ENCODE assay signal across 18 cellular contexts in the genomic region with DNA sequence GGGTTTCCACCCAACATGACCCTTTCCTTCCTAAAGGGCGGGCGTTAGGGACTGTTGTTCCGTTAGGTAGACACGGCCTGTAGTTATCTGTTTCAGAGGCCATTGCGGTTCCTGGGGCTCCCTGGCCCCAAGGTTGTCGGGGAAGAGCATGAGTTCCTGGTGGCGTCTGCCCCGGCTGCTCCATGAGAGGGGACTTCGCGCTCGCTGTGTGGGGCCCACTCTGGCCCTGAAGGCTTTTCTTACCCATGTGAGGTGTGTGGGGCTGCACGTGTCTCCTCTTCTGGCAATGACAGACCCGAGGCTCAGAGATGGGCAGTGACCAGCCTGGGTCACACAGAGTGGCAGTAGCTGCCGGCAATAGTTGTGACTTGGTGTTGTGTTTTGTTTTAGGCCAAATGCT. TPM values are rescaled to one million over a fixed set of nuclear protein-coding genes. Genes with fewer than 3 reads are reported as not detected.
DNase-seq lines count a peak whose midpoint lies in the region; FAIRE-seq and TF ChIP-seq lines count a peak whose summit lies in the region.
"Had no signal": no experiment of that assay in that cellular context is flagged by ENCODE, and none has a peak within 500 bp of the region (broad histone marks: within the 10 kb centered on the region; RNA-seq: fewer than 3 reads in every experiment).

No MANE protein-coding gene starts in this region.

- no peak overlapping the region for H2AK5ac ChIP-seq in H9 (ENCODE audit: insufficient read length, low read length)

- no peak overlapping the region for H4K5ac ChIP-seq in H9 (ENCODE audit: insufficient read length, low read depth, low read length)

- H3K36me3 ChIP-seq in sigmoid colon: peaks cover 18 to 34% (median 27%) of the 10 kb centered on the region in 4 donors

- H3K9me3 Mint-ChIP-seq in CD14-positive monocyte (peaks cover 0 to 3% (median 0%) of the 10 kb centered on the region in 7 donors), H9 (no peaks in the 10 kb centered on the region)
- H3K9me3 Mint-ChIP-seq in dendritic cell treated with granulocyte-macrophage colony-stimulating factor and Interleukin-4, amounts not matched to agents 40 ng/mL and 50 ng/mL, for 4 days: no peaks in the 10 kb centered on the region
- H3K9me3 Mint-ChIP-seq: natural killer cell treated with Interleukin-12 subunit alpha and Interleukin-12 subunit beta and Interleukin-15 and Interleukin-18, amount 100 ng/mL, for 72 hours had no signal

- no peak overlapping the region for H4K8ac ChIP-seq in H9 (replicated peaks; ENCODE audit: insufficient read length, low read depth, low read length)

- WGBS in H9 (ENCODE audit: extremely low coverage, insufficient read length, low lambda C conversion rate): no CpG with 5 or more reads among the region's 14 CpGs
- 92 to 93% methylated on average over 14 of the region's 14 CpGs for WGBS in sigmoid colon, 2 donors

- no peak overlapping the region for H2AFZ ChIP-seq in H9 (ENCODE audit: low read length)

- H3K4me3 Mint-ChIP-seq in CD14-positive monocyte: peak overlapping the region in 1 of 2 donors; percentile 24
- H3K4me3 Mint-ChIP-seq in H9: no peak overlapping the region
- peak overlapping the region; percentile 13 for H3K4me3 Mint-ChIP-seq in dendritic cell treated with granulocyte-macrophage colony-stimulating factor and Interleukin-4, amounts not matched to agents 40 ng/mL and 50 ng/mL, for 4 days
- H3K4me3 Mint-ChIP-seq: natural killer cell treated with Interleukin-12 subunit alpha and Interleukin-12 subunit beta and Interleukin-15 and Interleukin-18, amount 100 ng/mL, for 72 hours had no signal

- H3K56ac ChIP-seq in H9 (ENCODE audit: insufficient read length, low read depth, low read length): no peak overlapping the region

- H3K14ac ChIP-seq in H9 (ENCODE audit: insufficient read depth, low read length): no peak overlapping the region

- no peak overlapping the region for H2BK120ac ChIP-seq in H9 (ENCODE audit: low read depth, low read length, poor library complexity, severe bottlenecking)

- TF ChIP-seq POLR2A in sigmoid colon (IDR thresholded peaks at IDR 0.05): no peak

- H3K27me3 ChIP-seq in H9 (ENCODE audit: insufficient read depth, low read length) (no peaks in the 10 kb centered on the region), sigmoid colon (no peaks in the 10 kb centered on the region)

- H3K23me2 ChIP-seq in H9 (ENCODE audit: insufficient read length, low read depth, low read length, poor library complexity, severe bottlenecking): no peaks in the 10 kb centered on the region

- no peak overlapping the region for H3K4me3 ChIP-seq in sigmoid colon
- H3K4me3 ChIP-seq: thoracic aorta had no signal

- H3K18ac ChIP-seq in H9 (ENCODE audit: insufficient read length, low read depth, low read length): no peak overlapping the region

- no peak overlapping the region for H4K91ac ChIP-seq in H9 (ENCODE audit: insufficient read length, low read depth, low read length)

- H3K4me1 Mint-ChIP-seq in CD14-positive monocyte (peaks cover 48% of the 10 kb centered on the region), H9 (peaks cover 12 to 18% of the 10 kb centered on the region in 2 experiments)
- H3K4me1 Mint-ChIP-seq in dendritic cell treated with granulocyte-macrophage colony-stimulating factor and Interleukin-4, amounts not matched to agents 40 ng/mL and 50 ng/mL, for 4 days (ENCODE audit: low read depth): peaks cover 60% of the 10 kb centered on the region

- H4K20me1 ChIP-seq in H9 (ENCODE audit: control insufficient read depth, insufficient read depth, insufficient read length): no peaks in the 10 kb centered on the region

- H3K27ac ChIP-seq in H9 (ENCODE audit: insufficient read length, low read depth, low read length) (no peak overlapping the region), sigmoid colon (peak overlapping the region in 3 of 4 donors; percentile 68 to 79 (median 72))
- H3K27ac ChIP-seq: thoracic aorta had no signal

- H3K9me3 ChIP-seq in H9 (ENCODE audit: control insufficient read depth, low read depth, low read length): no peaks in the 10 kb centered on the region
- H3K9me3 ChIP-seq in sigmoid colon: no peaks in the 10 kb centered on the region
- H3K9me3 ChIP-seq: thoracic aorta had no signal

- no peak overlapping the region for H2BK20ac ChIP-seq in H9 (ENCODE audit: low read depth, low read length, poor library complexity, severe bottlenecking)

- no peak for TF ChIP-seq CTCF in CD14-positive monocyte (IDR thresholded peaks at IDR 0.05)
- no peak for TF ChIP-seq CTCF in H9 (conservative IDR thresholded peaks at IDR 0.05)
- TF ChIP-seq CTCF in sigmoid colon (IDR thresholded peaks at IDR 0.05): no peak

- no peak overlapping the region for H2BK15ac ChIP-seq in H9 (ENCODE audit: low read depth, low read length)

- DNase-seq in CD14-positive monocyte (ENCODE audit: low spot score): no peak
- no peak for DNase-seq in H9
- no peak for DNase-seq in sigmoid colon
- DNase-seq in HuH-7.5 (ENCODE audit: low spot score): no peak
- DNase-seq in HTR-8/SVneo (ENCODE audit: insufficient read length, low spot score): no peak
- no peak for DNase-seq in activated CD4-positive, alpha-beta T cell treated with anti-CD3 and anti-CD28 coated beads, Interleukin-2, amount 50 U/mL, for 1 hour
- DNase-seq: activated effector memory CD4-positive, alpha-beta T cell treated with Interleukin-2 at 50 U/mL for 16 hours; anterior cingulate cortex; DMS79; Karpas-422; NCI-H187 treated with DMSO at 0.1 percent for 48 hours; NCI-H2227 treated with DMSO at 0.1 percent for 48 hours; NCI-H774; T1000 had no signal

- H3K4ac ChIP-seq in H9 (ENCODE audit: low read depth, low read length): no peak overlapping the region

- H3K27ac Mint-ChIP-seq in CD14-positive monocyte (peak overlapping the region in 5 of 7 donors; percentile 10 to 75 (median 56)), H9 (peak overlapping the region in 2 of 3 experiments; percentile 49 to 65; a peak in 2 of 7 replicates)
- H3K27ac Mint-ChIP-seq in dendritic cell treated with granulocyte-macrophage colony-stimulating factor and Interleukin-4, amounts not matched to agents 40 ng/mL and 50 ng/mL, for 4 days: peak overlapping the region; percentile 80
- H3K27ac Mint-ChIP-seq: natural killer cell treated with Interleukin-12 subunit alpha and Interleukin-12 subunit beta and Interleukin-15 and Interleukin-18, amount 100 ng/mL, for 72 hours had no signal

- H3K23ac ChIP-seq in H9 (ENCODE audit: insufficient read length, low read depth, low read length): no peak overlapping the region

- H3T11ph ChIP-seq in H9 (ENCODE audit: low read length): no peak overlapping the region

- H3K27me3 Mint-ChIP-seq in CD14-positive monocyte (ENCODE audit: low read depth in 3 of 3) (peaks cover 4 to 8% (median 7%) of the 10 kb centered on the region in 3 donors), H9 (ENCODE audit: low read depth) (no peaks in the 10 kb centered on the region)
- no peaks in the 10 kb centered on the region for H3K27me3 Mint-ChIP-seq in dendritic cell treated with granulocyte-macrophage colony-stimulating factor and Interleukin-4, amounts not matched to agents 40 ng/mL and 50 ng/mL, for 4 days
- H3K27me3 Mint-ChIP-seq: natural killer cell treated with Interleukin-12 subunit alpha and Interleukin-12 subunit beta and Interleukin-15 and Interleukin-18, amount 100 ng/mL, for 72 hours had no signal

- peaks cover 5% of the 10 kb centered on the region for H3K79me2 ChIP-seq in H9 (ENCODE audit: insufficient read depth, low read length)

- TF ChIP-seq EP300 in sigmoid colon (IDR thresholded peaks at IDR 0.05): no peak

- no peak for FAIRE-seq in HTR-8/SVneo (lab: Jason Lieb, UNC)
- FAIRE-seq: GM19239 had no signal

- no peak overlapping the region for H2BK12ac ChIP-seq in H9 (ENCODE audit: insufficient read length, low read depth, low read length)

- intact Hi-C loops in CD14-positive monocyte (cut with micrococcal nuclease): no loop called here
- intact Hi-C loops in dendritic cell treated with granulocyte-macrophage colony-stimulating factor and Interleukin-4, amounts not matched to agents 40 ng/mL and 50 ng/mL, for 4 days (cut with micrococcal nuclease): no loop called here
- intact Hi-C loops in sigmoid colon (cut with DNase I): no loop called here

- no peak overlapping the region for H3K9ac ChIP-seq in H9 (ENCODE audit: extremely low read depth, insufficient read length, low read length)

- no peak overlapping the region for H2BK5ac ChIP-seq in H9 (ENCODE audit: insufficient read length, low read length)

- no peaks in the 10 kb centered on the region for H3K79me1 ChIP-seq in H9 (ENCODE audit: insufficient read depth, low read depth, low read length, poor library complexity, severe bottlenecking)

- no peak overlapping the region for H3K4me2 ChIP-seq in H9 (ENCODE audit: insufficient read depth, insufficient read length, low read length)

- H3K4me1 ChIP-seq in H9 (ENCODE audit: insufficient read depth, low read length) (no peaks in the 10 kb centered on the region), sigmoid colon (peaks cover 0 to 39% (median 21%) of the 10 kb centered on the region in 4 donors)

- H3K36me3 Mint-ChIP-seq in CD14-positive monocyte (peaks cover 54 to 84% of the 10 kb centered on the region in 2 donors), H9 (ENCODE audit: insufficient read depth in 1 of 3, low read depth in 3 of 3) (peaks cover 4 to 23% (median 15%) of the 10 kb centered on the region in 3 experiments; a peak in 6 of 7 replicates)
- H3K36me3 Mint-ChIP-seq in dendritic cell treated with granulocyte-macrophage colony-stimulating factor and Interleukin-4, amounts not matched to agents 40 ng/mL and 50 ng/mL, for 4 days (ENCODE audit: low read depth): peaks cover 81% of the 10 kb centered on the region

RNA-seq across cellular contexts. Expression of a gene that starts 9.1 kb away (rescaled TPM):
- polyA plus RNA-seq in CD14-positive monocyte (1 to 10 TPM; 2.0 to 2.6 TPM), sigmoid colon (10 to 100 TPM; 13.8 to 19.0 (median 16.6) TPM)
- total RNA-seq in H9 (2021) (14.0 and 17.0 TPM in 2 replicates), sigmoid colon (10 to 100 TPM; 15.0 to 22.7 (median 17.2) TPM)

RNA-seq across cellular contexts. Expression of a gene that starts 15.6 kb away (rescaled TPM):
- polyA plus RNA-seq in CD14-positive monocyte (10 to 100 TPM; 45.4 to 49.6 TPM), sigmoid colon (10 to 100 TPM; 30.6 to 34.7 (median 31.9) TPM)
- total RNA-seq in H9 (2021) (40.7 and 41.3 TPM in 2 replicates), sigmoid colon (10 to 100 TPM in 3 of 4 donors, 1 to 10 TPM in 1; 7.5 to 23.2 (median 15.0) TPM)
